ENCODE assay signal across 1 cellular context in genomic region chr4:164779811-164780216, GRCh38.
TF ChIP-seq lines count a peak whose summit lies in the region.

No MANE protein-coding gene starts in this region.

TF ChIP-seq in SK-N-SH, 30 proteins besides CTCF, POLR2A, EP300 and RAD21 (continued from another document):
- TF ChIP-seq REST (IDR thresholded peaks at IDR 0.05; ENCODE audit: low read depth, low read length) (no peak), FOXM1 (IDR thresholded peaks at IDR 0.05; ENCODE audit: low read depth) (no peak), PBX3 (IDR thresholded peaks at IDR 0.05) (no peak), RFX5 (IDR thresholded peaks at IDR 0.05; ENCODE audit: low read length) (no peak), NRF1 (IDR thresholded peaks at IDR 0.05; ENCODE audit: low read depth, low read length) (no peak), YY1 (IDR thresholded peaks at IDR 0.05; ENCODE audit: low read depth) (no peak), SIN3A (IDR thresholded peaks at IDR 0.05; ENCODE audit: borderline replicate concordance, low read depth, low read length) (no peak), NFIC (IDR thresholded peaks at IDR 0.05; ENCODE audit: borderline replicate concordance) (0 out of 2 replicates have a peak, but pooled peaks have one; percentile 13), IRF3 (IDR thresholded peaks at IDR 0.05; ENCODE audit: low read depth, low read length) (no peak)
